ENCODE assay signal across 8 cellular contexts in the genomic region with DNA sequence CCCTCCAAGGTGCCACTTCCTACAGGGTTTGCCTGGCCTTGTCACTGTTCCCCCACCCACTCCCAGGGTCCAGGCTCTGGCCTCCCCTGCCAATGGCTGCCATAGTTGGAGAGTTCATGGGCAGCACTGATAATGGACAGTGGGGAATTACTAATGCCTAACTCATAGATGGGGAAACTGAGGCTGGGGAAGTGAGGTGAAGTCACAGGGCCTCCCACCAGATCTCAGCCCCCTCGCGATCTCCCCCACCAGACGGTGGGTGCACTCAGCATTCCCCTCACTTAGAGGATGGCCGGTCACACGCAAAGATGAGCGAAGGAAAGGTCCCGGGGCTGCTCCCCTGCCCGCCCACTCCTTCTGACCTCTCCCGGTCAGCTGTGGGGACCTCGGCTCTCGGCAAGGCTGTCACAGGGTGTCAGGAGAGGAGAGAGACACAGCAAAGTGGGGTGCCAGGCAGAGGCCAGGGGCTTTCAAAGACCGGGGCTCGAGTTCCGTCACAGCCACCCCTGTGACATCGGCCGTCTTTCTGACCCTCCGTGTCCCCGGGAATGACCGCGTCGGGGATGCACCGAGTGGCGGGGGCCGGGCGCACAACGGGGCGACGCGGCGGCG.
DNase-seq lines count a peak whose midpoint lies in the region; ATAC-seq, FAIRE-seq and TF ChIP-seq lines count a peak whose summit lies in the region.

No MANE protein-coding gene starts in this region.

- CTCF ChIA-PET in WTC11 (lab: Charles Lee) = interaction anchor here (1.4 kb wide), 1 partner anchor 60 kb away, joined by 3 read pairs; no protein-coding TSS in a partner anchor

- H3K4me3 Mint-ChIP-seq in WTC11 = peak overlapping the region; percentile 71

- FAIRE-seq in GM12892 (lab: Jason Lieb, UNC) = no peak

- H3K27me3 Mint-ChIP-seq in WTC11 (ENCODE audit: low read depth) = peaks cover 46% of the 10 kb centered on the region

- no peaks in the 10 kb centered on the region for H3K36me3 Mint-ChIP-seq in WTC11

- ATAC-seq in WTC11 (peak; percentile 6), GM19455 (IDR thresholded peaks at IDR 0.05; ENCODE audit: unreplicated experiment) (no peak)

- no peak overlapping the region for H3K27ac Mint-ChIP-seq in WTC11

- no peak for TF ChIP-seq POLR2A in GM12892 (IDR thresholded peaks at IDR 0.05; ENCODE audit: low read depth, low read length)

- POLR2A ChIA-PET in WTC11 (lab: Charles Lee) = no interaction called here

- no peaks in the 10 kb centered on the region for H3K9me3 Mint-ChIP-seq in WTC11

- H3K4me3 ChIP-seq in fibroblast of villous mesenchyme (ENCODE audit: low read depth, low read length) = peak overlapping the region; percentile 42
- peak overlapping the region; percentile 8 for H3K4me3 ChIP-seq in skeletal muscle cell (ENCODE audit: low read depth, low read length)

- DNase-seq in GM12892 (ENCODE audit: insufficient read length) (peak; percentile 31), WTC11 (ENCODE audit: low spot score) (no peak), fibroblast of villous mesenchyme (ENCODE audit: low read depth) (no peak), skeletal muscle cell (ENCODE audit: low read depth) (no peak), NCI-H187 treated with DMSO at 0.1 percent for 48 hours (lab: John Stamatoyannopoulos, UW) (no peak), NCI-H748 (lab: John Stamatoyannopoulos, UW; ENCODE audit: unreplicated experiment) (no peak), AG08396 (ENCODE audit: low spot score) (no peak)

- TF ChIP-seq CTCF in WTC11 (IDR thresholded peaks at IDR 0.05) (no peak), fibroblast of villous mesenchyme (IDR thresholded peaks at IDR 0.05; ENCODE audit: insufficient read depth, low read depth, low read length) (no peak)

- peaks cover 22% of the 10 kb centered on the region for H3K4me1 Mint-ChIP-seq in WTC11

TF ChIP-seq in WTC11, 78 proteins besides CTCF, POLR2A, EP300 and RAD21:
- TF ChIP-seq ATF1 (CRISPR knock-in tag; IDR thresholded peaks at IDR 0.05) = no peak
- TF ChIP-seq, protein P1, sequence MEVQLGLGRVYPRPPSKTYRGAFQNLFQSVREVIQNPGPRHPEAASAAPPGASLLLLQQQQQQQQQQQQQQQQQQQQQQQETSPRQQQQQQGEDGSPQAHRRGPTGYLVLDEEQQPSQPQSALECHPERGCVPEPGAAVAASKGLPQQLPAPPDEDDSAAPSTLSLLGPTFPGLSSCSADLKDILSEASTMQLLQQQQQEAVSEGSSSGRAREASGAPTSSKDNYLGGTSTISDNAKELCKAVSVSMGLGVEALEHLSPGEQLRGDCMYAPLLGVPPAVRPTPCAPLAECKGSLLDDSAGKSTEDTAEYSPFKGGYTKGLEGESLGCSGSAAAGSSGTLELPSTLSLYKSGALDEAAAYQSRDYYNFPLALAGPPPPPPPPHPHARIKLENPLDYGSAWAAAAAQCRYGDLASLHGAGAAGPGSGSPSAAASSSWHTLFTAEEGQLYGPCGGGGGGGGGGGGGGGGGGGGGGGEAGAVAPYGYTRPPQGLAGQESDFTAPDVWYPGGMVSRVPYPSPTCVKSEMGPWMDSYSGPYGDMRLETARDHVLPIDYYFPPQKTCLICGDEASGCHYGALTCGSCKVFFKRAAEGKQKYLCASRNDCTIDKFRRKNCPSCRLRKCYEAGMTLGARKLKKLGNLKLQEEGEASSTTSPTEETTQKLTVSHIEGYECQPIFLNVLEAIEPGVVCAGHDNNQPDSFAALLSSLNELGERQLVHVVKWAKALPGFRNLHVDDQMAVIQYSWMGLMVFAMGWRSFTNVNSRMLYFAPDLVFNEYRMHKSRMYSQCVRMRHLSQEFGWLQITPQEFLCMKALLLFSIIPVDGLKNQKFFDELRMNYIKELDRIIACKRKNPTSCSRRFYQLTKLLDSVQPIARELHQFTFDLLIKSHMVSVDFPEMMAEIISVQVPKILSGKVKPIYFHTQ (CRISPR knock-in tag; IDR thresholded peaks at IDR 0.05) = no peak
- TF ChIP-seq E2F1 (CRISPR knock-in tag; IDR thresholded peaks at IDR 0.05) = no peak
- no peak for TF ChIP-seq NR2C2 (CRISPR knock-in tag; IDR thresholded peaks at IDR 0.05)
- no peak for TF ChIP-seq RORB (CRISPR knock-in tag; IDR thresholded peaks at IDR 0.05)
- no peak for TF ChIP-seq FOXJ3 (CRISPR knock-in tag; IDR thresholded peaks at IDR 0.05; ENCODE audit: borderline replicate concordance)
- no peak for TF ChIP-seq USF1 (CRISPR knock-in tag; IDR thresholded peaks at IDR 0.05)
- no peak for TF ChIP-seq ELF4 (CRISPR knock-in tag; IDR thresholded peaks at IDR 0.05; ENCODE audit: low read depth)
- peak; percentile 44; the same call in 1 of the 2 replicates for TF ChIP-seq TCF7 (CRISPR knock-in tag; IDR thresholded peaks at IDR 0.05; ENCODE audit: low read depth)
- no peak for TF ChIP-seq PRDM15 (CRISPR knock-in tag; IDR thresholded peaks at IDR 0.05)
- TF ChIP-seq TEAD1 (CRISPR knock-in tag; IDR thresholded peaks at IDR 0.05) = no peak
- no peak for TF ChIP-seq ZNF416 (CRISPR knock-in tag; IDR thresholded peaks at IDR 0.05)
- TF ChIP-seq SP1 (CRISPR knock-in tag; conservative IDR thresholded peaks at IDR 0.05) = 0 out of 2 replicates have a peak, but pooled peaks have one; percentile 14
- TF ChIP-seq ZNF219 (CRISPR knock-in tag; IDR thresholded peaks at IDR 0.05; ENCODE audit: borderline replicate concordance) = no peak
